ENCODE assay signal across 8 cellular contexts in the genomic region with DNA sequence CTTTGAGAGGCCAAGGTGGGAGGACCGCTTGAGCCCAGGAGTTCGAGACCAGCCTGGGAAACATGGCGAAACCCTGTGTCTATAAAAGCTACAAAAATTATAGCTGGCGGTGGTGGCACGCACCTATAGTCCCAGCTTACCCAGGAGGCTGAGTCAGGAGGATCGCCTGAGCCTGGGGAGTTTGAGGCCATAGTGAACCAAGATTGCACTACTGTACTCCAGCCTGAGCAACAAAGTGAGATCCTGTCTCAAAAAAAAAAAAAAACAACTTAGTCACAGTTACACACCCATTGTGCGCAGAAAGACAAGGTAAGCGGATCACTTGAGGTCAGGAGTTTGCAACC. TPM values are rescaled to one million over a fixed set of nuclear protein-coding genes. Genes with fewer than 3 reads are reported as not detected.
DNase-seq lines count a peak whose midpoint lies in the region; ATAC-seq and TF ChIP-seq lines count a peak whose summit lies in the region.
"Had no signal": no experiment of that assay in that cellular context is flagged by ENCODE, and none has a peak within 500 bp of the region (broad histone marks: within the 10 kb centered on the region; RNA-seq: fewer than 3 reads in every experiment).

No MANE protein-coding gene starts in this region.

- H3K9me3 Mint-ChIP-seq in activated B cell treated with CpG ODN at 0.5 μM for 24 hours = no peaks in the 10 kb centered on the region
- H3K9me3 Mint-ChIP-seq in natural killer cell treated with Interleukin-12 subunit alpha and Interleukin-12 subunit beta and Interleukin-15 and Interleukin-18, amount 100 ng/mL, for 72 hours = no peaks in the 10 kb centered on the region

- peak overlapping the region; percentile 89 for H3K27ac Mint-ChIP-seq in activated B cell treated with CpG ODN at 0.5 μM for 24 hours
- peak overlapping the region; percentile 96 to 98 for H3K27ac Mint-ChIP-seq in natural killer cell treated with Interleukin-12 subunit alpha and Interleukin-12 subunit beta and Interleukin-15 and Interleukin-18, amount 100 ng/mL, for 72 hours

- no peaks in the 10 kb centered on the region for H3K4me1 ChIP-seq in BE2C

- ATAC-seq in activated B cell treated with CpG ODN at 0.5 μM for 24 hours (ENCODE audit: low read depth) (no peak), HG02763 (IDR thresholded peaks at IDR 0.05; ENCODE audit: unreplicated experiment) (no peak)
- no peak for ATAC-seq in natural killer cell treated with Interleukin-12 subunit alpha and Interleukin-12 subunit beta and Interleukin-15 and Interleukin-18, amount 100 ng/mL, for 72 hours

- TF ChIP-seq CTCF in GM12864 (IDR thresholded peaks at IDR 0.05; ENCODE audit: low read depth, low read length, missing control alignments) = no peak
- no peak for TF ChIP-seq CTCF in activated B cell treated with CpG ODN at 0.5 μM for 24 hours (IDR thresholded peaks at IDR 0.05)
- TF ChIP-seq CTCF in BE2C (IDR thresholded peaks at IDR 0.05; ENCODE audit: low read depth, low read length) = no peak

- intact Hi-C loops in activated B cell treated with CpG ODN at 0.5 μM for 24 hours (cut with micrococcal nuclease) = loop anchor here (2.0 kb wide), 1 partner anchor 22 kb away; no protein-coding TSS in a partner anchor

- no peaks in the 10 kb centered on the region for H3K36me3 ChIP-seq in BE2C

- H3K36me3 Mint-ChIP-seq in activated B cell treated with CpG ODN at 0.5 μM for 24 hours (ENCODE audit: low read depth) = peaks cover 8% of the 10 kb centered on the region
- H3K36me3 Mint-ChIP-seq in natural killer cell treated with Interleukin-12 subunit alpha and Interleukin-12 subunit beta and Interleukin-15 and Interleukin-18, amount 100 ng/mL, for 72 hours = no peaks in the 10 kb centered on the region

- peaks cover 29% of the 10 kb centered on the region for H3K4me1 Mint-ChIP-seq in activated B cell treated with CpG ODN at 0.5 μM for 24 hours
- peaks cover 22 to 30% of the 10 kb centered on the region in 2 donors for H3K4me1 Mint-ChIP-seq in natural killer cell treated with Interleukin-12 subunit alpha and Interleukin-12 subunit beta and Interleukin-15 and Interleukin-18, amount 100 ng/mL, for 72 hours (ENCODE audit: low read depth in 2 of 2)

- DNase-seq in GM12864 (ENCODE audit: low read depth) = no peak
- no peak for DNase-seq in activated B cell treated with CpG ODN at 0.5 μM for 24 hours
- no peak for DNase-seq in natural killer cell treated with Interleukin-12 subunit alpha and Interleukin-12 subunit beta and Interleukin-15 and Interleukin-18, amount 100 ng/mL, for 72 hours (ENCODE audit: low spot score)
- DNase-seq in AML-193 (lab: John Stamatoyannopoulos, UW) = no peak
- DNase-seq in BE2C = no peak

- H3K27me3 Mint-ChIP-seq in activated B cell treated with CpG ODN at 0.5 μM for 24 hours = no peaks in the 10 kb centered on the region
- H3K27me3 Mint-ChIP-seq in natural killer cell treated with Interleukin-12 subunit alpha and Interleukin-12 subunit beta and Interleukin-15 and Interleukin-18, amount 100 ng/mL, for 72 hours = no peaks in the 10 kb centered on the region

- H3K4me3 ChIP-seq in GM12864 (ENCODE audit: low read depth, low read length) (peak overlapping the region; percentile 74), BE2C (ENCODE audit: low read depth, low read length) (no peak overlapping the region)

- CTCF ChIA-PET in activated B cell treated with CpG ODN at 0.5 μM for 24 hours (lab: Charles Lee) = interaction anchor here (2.0 kb wide), 1 partner anchor 151 kb away, joined by 9 read pairs; no protein-coding TSS in a partner anchor

- H3K9me3 ChIP-seq in BE2C = no peaks in the 10 kb centered on the region

- no peaks in the 10 kb centered on the region for H3K27me3 ChIP-seq in BE2C

- POLR2A ChIA-PET in activated B cell treated with CpG ODN at 0.5 μM for 24 hours (lab: Charles Lee) = interaction anchor here (0.6 to 2.6 kb wide), 8 partner anchors 9 to 381 kb away, joined by 4 to 18 read pairs (median 8); partner anchors contain the start of gene KHSRP

- peak overlapping the region; percentile 91 for H3K4me3 Mint-ChIP-seq in activated B cell treated with CpG ODN at 0.5 μM for 24 hours
- H3K4me3 Mint-ChIP-seq in natural killer cell treated with Interleukin-12 subunit alpha and Interleukin-12 subunit beta and Interleukin-15 and Interleukin-18, amount 100 ng/mL, for 72 hours = peak overlapping the region; percentile 92

RNA-seq across cellular contexts. Expression of gene DENND1C, which starts 0.7 kb away (rescaled TPM):
- 90.0 and 95.1 TPM in 2 replicates for total RNA-seq in activated B cell treated with CpG ODN at 0.5 μM for 24 hours
- 100 to 1,000 TPM in 1 of 2 donors, 10 to 100 TPM in 1; 73.6 to 131 TPM for total RNA-seq in natural killer cell treated with Interleukin-12 subunit alpha and Interleukin-12 subunit beta and Interleukin-15 and Interleukin-18, amount 100 ng/mL, for 72 hours
- not detected for polyA plus RNA-seq in BE2C (2012; ENCODE audit: insufficient read depth, insufficient read length, low read depth)
- total RNA-seq: SK-MEL-5 had no signal

RNA-seq across cellular contexts. Expression of gene CRB3, which starts 18.2 kb away (rescaled TPM):
- total RNA-seq in activated B cell treated with CpG ODN at 0.5 μM for 24 hours = 8.4 and 8.6 TPM in 2 replicates
- total RNA-seq in natural killer cell treated with Interleukin-12 subunit alpha and Interleukin-12 subunit beta and Interleukin-15 and Interleukin-18, amount 100 ng/mL, for 72 hours = not detected
- polyA plus RNA-seq in BE2C (2012; ENCODE audit: insufficient read depth, insufficient read length, low read depth) = not detected

RNA-seq across cellular contexts. Expression of gene TUBB4A, which starts 19.8 kb away (rescaled TPM):
- total RNA-seq in activated B cell treated with CpG ODN at 0.5 μM for 24 hours = 13.2 and 16.8 TPM in 2 replicates
- 1 to 10 TPM; 1.4 to 3.2 TPM for total RNA-seq in natural killer cell treated with Interleukin-12 subunit alpha and Interleukin-12 subunit beta and Interleukin-15 and Interleukin-18, amount 100 ng/mL, for 72 hours
- polyA plus RNA-seq in BE2C (2012; ENCODE audit: insufficient read depth, insufficient read length, low read depth) = 67.5 TPM
- total RNA-seq: bronchial epithelial cell had no signal

RNA-seq across cellular contexts. Expression of gene SLC25A23, which starts 22.7 kb away (rescaled TPM):
- total RNA-seq in activated B cell treated with CpG ODN at 0.5 μM for 24 hours = 50.1 and 50.4 TPM in 2 replicates
- 10 to 100 TPM in 1 of 2 donors, 1 to 10 TPM in 1; 5.4 to 10.5 TPM for total RNA-seq in natural killer cell treated with Interleukin-12 subunit alpha and Interleukin-12 subunit beta and Interleukin-15 and Interleukin-18, amount 100 ng/mL, for 72 hours
- polyA plus RNA-seq in BE2C (2012; ENCODE audit: insufficient read depth, insufficient read length, low read depth) = 27.7 TPM

RNA-seq across cellular contexts. Expression of gene TNFSF9, which starts 48.5 kb away (rescaled TPM):
- total RNA-seq in activated B cell treated with CpG ODN at 0.5 μM for 24 hours = 6.0 and 7.1 TPM in 2 replicates
- total RNA-seq in natural killer cell treated with Interleukin-12 subunit alpha and Interleukin-12 subunit beta and Interleukin-15 and Interleukin-18, amount 100 ng/mL, for 72 hours = 1 to 10 TPM; 3.4 to 3.8 TPM
- 1.3 TPM for polyA plus RNA-seq in BE2C (2012; ENCODE audit: insufficient read depth, insufficient read length, low read depth)
